14 cellular contexts compared by ENCODE assay signal in the genomic region with DNA sequence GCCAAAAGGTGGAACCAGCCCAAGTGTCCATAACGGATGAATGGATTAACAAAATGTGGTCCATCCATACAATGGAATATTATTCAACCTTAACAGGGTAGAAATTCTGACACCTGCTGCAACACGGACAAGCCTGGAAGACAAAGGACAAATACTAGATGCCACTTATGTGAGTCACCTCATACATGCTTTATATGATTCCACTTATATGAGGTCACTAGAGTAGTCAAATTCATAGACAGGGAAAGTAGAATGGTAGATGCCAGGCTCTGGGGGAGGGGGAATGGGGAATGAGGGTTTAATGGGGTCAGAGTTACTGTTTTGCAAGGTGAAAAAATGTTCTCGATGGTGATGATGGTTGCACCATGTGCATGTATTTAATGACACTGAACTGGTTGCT. TPM values are rescaled to one million over a fixed set of nuclear protein-coding genes. Genes with fewer than 3 reads are reported as not detected.
DNase-seq lines count a peak whose midpoint lies in the region; ATAC-seq and TF ChIP-seq lines count a peak whose summit lies in the region.
"Had no signal": no experiment of that assay in that cellular context is flagged by ENCODE, and none has a peak within 500 bp of the region (broad histone marks: within the 10 kb centered on the region; RNA-seq: fewer than 3 reads in every experiment).

No MANE protein-coding gene starts in this region.

- intact Hi-C loops in left colon (cut with DNase I, micrococcal nuclease) = no loop called here
- intact Hi-C loops in CD4-positive, alpha-beta T cell (cut with DNase I, micrococcal nuclease) = no loop called here

- no peaks in the 10 kb centered on the region for H3K9me3 Mint-ChIP-seq in CD4-positive, alpha-beta T cell
- H3K9me3 Mint-ChIP-seq: GM23338 had no signal

- POLR2A ChIA-PET in CD4-positive, alpha-beta T cell (lab: Charles Lee) = no interaction called here

- no peak overlapping the region for H3K27ac Mint-ChIP-seq in CD4-positive, alpha-beta T cell
- H3K27ac Mint-ChIP-seq: activated CD8-positive, alpha-beta memory T cell treated with anti-CD3 and anti-CD28 coated beads, Interleukin-2, amount 10 ng/mL, durations not matched to agents 7 days and 5 days; GM23338 had no signal

- H3K4me1 Mint-ChIP-seq in CD4-positive, alpha-beta T cell (ENCODE audit: low read depth) = no peaks in the 10 kb centered on the region
- H3K4me1 Mint-ChIP-seq: activated CD8-positive, alpha-beta memory T cell treated with anti-CD3 and anti-CD28 coated beads, Interleukin-2, amount 10 ng/mL, durations not matched to agents 7 days and 5 days; GM23338 had no signal

- H3K9me3 ChIP-seq in CD4-positive, alpha-beta T cell (ENCODE audit: control insufficient read depth, low read length) = no peaks in the 10 kb centered on the region
- H3K9me3 ChIP-seq: vagina had no signal

- CTCF ChIA-PET in CD4-positive, alpha-beta T cell (lab: Charles Lee) = no interaction called here

- H3K36me3 Mint-ChIP-seq in CD4-positive, alpha-beta T cell (ENCODE audit: low read depth) = no peaks in the 10 kb centered on the region
- H3K36me3 Mint-ChIP-seq: activated CD8-positive, alpha-beta memory T cell treated with anti-CD3 and anti-CD28 coated beads, Interleukin-2, amount 10 ng/mL, durations not matched to agents 7 days and 5 days had no signal

- no peaks in the 10 kb centered on the region for H3K27me3 Mint-ChIP-seq in CD4-positive, alpha-beta T cell
- H3K27me3 Mint-ChIP-seq: activated CD8-positive, alpha-beta memory T cell treated with anti-CD3 and anti-CD28 coated beads, Interleukin-2, amount 10 ng/mL, durations not matched to agents 7 days and 5 days had no signal

- no peak for TF ChIP-seq CTCF in CD4-positive, alpha-beta T cell (IDR thresholded peaks at IDR 0.05)

- H3K27ac ChIP-seq in CD4-positive, alpha-beta T cell (ENCODE audit: low read depth, low read length) = no peak overlapping the region
- H3K27ac ChIP-seq: vagina had no signal

- H3K4me3 Mint-ChIP-seq in CD4-positive, alpha-beta T cell = no peak overlapping the region
- H3K4me3 Mint-ChIP-seq: activated CD8-positive, alpha-beta memory T cell treated with anti-CD3 and anti-CD28 coated beads, Interleukin-2, amount 10 ng/mL, durations not matched to agents 7 days and 5 days; GM23338 had no signal

- DNase-seq in Daoy (ENCODE audit: low read depth) (peak; percentile 76), M059J (ENCODE audit: low read depth) (peak; percentile 91), astrocyte of the hippocampus (ENCODE audit: low read depth, low spot score) (peak; percentile 79), left colon (no peak), mesenteric fat pad (ENCODE audit: low spot score) (no peak), NOMO-1 treated with dmso at 0.1 percent for 144 hours (lab: John Stamatoyannopoulos, UW; ENCODE audit: unreplicated experiment) (no peak)
- no peak for DNase-seq in CD4-positive, alpha-beta T cell
- DNase-seq: activated CD8-positive, alpha-beta memory T cell treated with anti-CD3 and anti-CD28 coated beads, Interleukin-2, amount 10 ng/mL, durations not matched to agents 7 days and 5 days; aorta; foreskin melanocyte; NCI-H1694 treated with DMSO at 0.1 percent for 48 hours had no signal

- no peaks in the 10 kb centered on the region for H3K27me3 ChIP-seq in CD4-positive, alpha-beta T cell (ENCODE audit: control insufficient read depth, insufficient read depth, low read length)
- H3K27me3 ChIP-seq: vagina had no signal

- ATAC-seq in left colon = peak; percentile 48
- no peak for ATAC-seq in CD4-positive, alpha-beta T cell (ENCODE audit: poor library complexity)
- ATAC-seq in HG03432 (IDR thresholded peaks at IDR 0.05; ENCODE audit: unreplicated experiment) = no peak
- ATAC-seq: activated CD8-positive, alpha-beta memory T cell treated with anti-CD3 and anti-CD28 coated beads, Interleukin-2, amount 10 ng/mL, durations not matched to agents 7 days and 5 days; GM23338 had no signal

RNA-seq across cellular contexts. Expression of a gene that starts 34.0 kb away (rescaled TPM):
- total RNA-seq in Daoy (2014; rRNA removed; shearing (Covaris generic)) = 8.4 and 10.2 TPM in 2 replicates
- 15.0 and 29.6 TPM in 2 replicates for total RNA-seq in M059J (2014; rRNA removed; shearing (Covaris generic))
- total RNA-seq in left colon = 10 to 100 TPM; 12.8 to 13.2 TPM
- total RNA-seq in mesenteric fat pad = 36.1 TPM
- total RNA-seq in CD4-positive, alpha-beta T cell = 1 to 10 TPM; 7.6 to 9.1 TPM

RNA-seq across cellular contexts. Expression of a gene that starts 42.3 kb away (rescaled TPM):
- total RNA-seq in Daoy (2014; rRNA removed; shearing (Covaris generic)) = 22.2 and 22.9 TPM in 2 replicates
- total RNA-seq in M059J (2014; rRNA removed; shearing (Covaris generic)) = 21.1 and 32.6 TPM in 2 replicates
- total RNA-seq in left colon = 10 to 100 TPM in 1 of 2 donors, 1 to 10 TPM in 1; 8.2 to 10.1 TPM
- total RNA-seq in mesenteric fat pad = 15.0 TPM
- 10 to 100 TPM in 1 of 2 experiments, 1 to 10 TPM in 1; 8.6 to 11.0 TPM for total RNA-seq in CD4-positive, alpha-beta T cell

Comparison
In these comparisons a context has a peak if more than half of its experiments do, and no peak if none do; other contexts are left out.
1. DNase-seq: peak in Daoy (single experiment), M059J (single experiment) and astrocyte of the hippocampus (single experiment); none in left colon (0 of 2), mesenteric fat pad (single experiment), CD4-positive, alpha-beta T cell (0 of 10) and NOMO-1 treated with dmso at 0.1 percent for 144 hours (single experiment).